ENCODE assay signal across 8 cellular contexts in genomic region chr9:105299190-105299854, GRCh38. TPM values are rescaled to one million over a fixed set of nuclear protein-coding genes. Genes with fewer than 3 reads are reported as not detected.
DNase-seq lines count a peak whose midpoint lies in the region; ATAC-seq and TF ChIP-seq lines count a peak whose summit lies in the region.

No MANE protein-coding gene starts in this region.

- H3K9me2 ChIP-seq in OCI-LY7 (ENCODE audit: insufficient read depth, low read length): no peaks in the 10 kb centered on the region

- CTCF ChIA-PET in Panc1 (lab: Charles Lee): no interaction called here
- CTCF ChIA-PET in OCI-LY7 (lab: Charles Lee; ENCODE audit: unreplicated experiment): no interaction called here

- peak; percentile 80; the same call in 1 of the 2 replicates for ATAC-seq in Panc1
- peak; percentile 73 for ATAC-seq in esophagus mucosa
- ATAC-seq in T-helper 17 cell: no peak

- H4K20me1 ChIP-seq in OCI-LY7 (ENCODE audit: insufficient read depth, low read length): 0 out of 2 replicates have a peak, but pooled peaks cover 5% of the 10 kb centered on the region

- peak; percentile 70 for DNase-seq in GM04504 (ENCODE audit: low read depth)
- peak; percentile 78 for DNase-seq in Panc1 (ENCODE audit: low read depth, low spot score)
- DNase-seq in pons (ENCODE audit: low spot score): peak; percentile 72
- no peak for DNase-seq in T-helper 17 cell
- no peak for DNase-seq in OCI-LY7 (ENCODE audit: low spot score)
- DNase-seq in effector memory CD4-positive, alpha-beta T cell: no peak
- no peak for DNase-seq in WERI-Rb-1

- no peak overlapping the region for H3K27ac Mint-ChIP-seq in T-helper 17 cell

- H3K27ac ChIP-seq in Panc1 (ENCODE audit: low read length): no peak overlapping the region
- H3K27ac ChIP-seq in OCI-LY7 (ENCODE audit: low read depth, low read length, poor library complexity, severe bottlenecking): no peak overlapping the region
- no peak overlapping the region for H3K27ac ChIP-seq in effector memory CD4-positive, alpha-beta T cell (ENCODE audit: insufficient read depth, low read length, poor library complexity, severe bottlenecking)
- H3K27ac ChIP-seq in WERI-Rb-1: no peak overlapping the region

- BruUV-seq in Panc1 (replicated peaks; lab: Mats Ljungman, UMichigan): no TSS peak
- no TSS peak for BruUV-seq in OCI-LY7 (replicated peaks; lab: Mats Ljungman, UMichigan)

- H3K4me1 Mint-ChIP-seq in T-helper 17 cell: peaks cover 12% of the 10 kb centered on the region

- TF ChIP-seq CTCF in Panc1 (IDR thresholded peaks at IDR 0.05): no peak
- TF ChIP-seq CTCF in OCI-LY7 (conservative IDR thresholded peaks at IDR 0.05; ENCODE audit: low read length): no peak
- TF ChIP-seq CTCF in WERI-Rb-1 (IDR thresholded peaks at IDR 0.05; ENCODE audit: low read depth, low read length): no peak

- POLR2A ChIA-PET in Panc1 (lab: Charles Lee): no interaction called here
- POLR2A ChIA-PET in OCI-LY7 (lab: Charles Lee): interaction anchor here (0.8 to 2.2 kb wide), 2 partner anchors 9 to 25 kb away, joined by 3 to 7 read pairs; no protein-coding TSS in a partner anchor

- H3K4me3 ChIP-seq in Panc1 (ENCODE audit: low read depth in 2 of 2, low read length in 2 of 2) (no peak overlapping the region), OCI-LY7 (ENCODE audit: low read depth, low read length, poor library complexity, severe bottlenecking) (no peak overlapping the region), WERI-Rb-1 (ENCODE audit: low read depth, low read length) (no peak overlapping the region)
- H3K4me3 ChIP-seq in effector memory CD4-positive, alpha-beta T cell (ENCODE audit: insufficient read depth, low read depth, low read length, poor library complexity, severe bottlenecking): no peak overlapping the region

- H2AFZ ChIP-seq in OCI-LY7 (ENCODE audit: low read length): no peak overlapping the region

- no peak overlapping the region for H3K4me3 Mint-ChIP-seq in T-helper 17 cell

- H3K36me3 ChIP-seq in Panc1 (ENCODE audit: control insufficient read depth, insufficient read depth, low read length) (no peaks in the 10 kb centered on the region), OCI-LY7 (ENCODE audit: insufficient read depth, low read length) (peaks cover 40% of the 10 kb centered on the region), WERI-Rb-1 (peaks cover 64% of the 10 kb centered on the region)
- H3K36me3 ChIP-seq in effector memory CD4-positive, alpha-beta T cell (ENCODE audit: control insufficient read depth, insufficient read depth, low read length): peaks cover 16% of the 10 kb centered on the region

- H3K4me2 ChIP-seq in OCI-LY7 (ENCODE audit: low read length): no peak overlapping the region

- peaks cover 15% of the 10 kb centered on the region for H3K36me3 Mint-ChIP-seq in T-helper 17 cell (ENCODE audit: low read depth)

- H3K4me1 ChIP-seq in Panc1 (ENCODE audit: control insufficient read depth, insufficient read depth, low read length) (no peaks in the 10 kb centered on the region), OCI-LY7 (ENCODE audit: insufficient read depth, low read length, poor library complexity, severe bottlenecking) (no peaks in the 10 kb centered on the region)
- no peaks in the 10 kb centered on the region for H3K4me1 ChIP-seq in effector memory CD4-positive, alpha-beta T cell (ENCODE audit: control insufficient read depth, insufficient read depth, low read length, poor library complexity, severe bottlenecking)

- no peaks in the 10 kb centered on the region for H3K9me3 ChIP-seq in Panc1 (ENCODE audit: control insufficient read depth, insufficient read depth, low read depth, low read length)
- H3K9me3 ChIP-seq in T-helper 17 cell (ENCODE audit: control insufficient read depth, low read length, poor library complexity, severe bottlenecking): no peaks in the 10 kb centered on the region
- no peaks in the 10 kb centered on the region for H3K9me3 ChIP-seq in OCI-LY7 (ENCODE audit: low read length)
- H3K9me3 ChIP-seq in effector memory CD4-positive, alpha-beta T cell (ENCODE audit: control insufficient read depth, low read length): no peaks in the 10 kb centered on the region
- H3K9me3 ChIP-seq in WERI-Rb-1 (ENCODE audit: severe bottlenecking): no peaks in the 10 kb centered on the region

- no peaks in the 10 kb centered on the region for H3K27me3 Mint-ChIP-seq in T-helper 17 cell

- H3K27me3 ChIP-seq in Panc1 (ENCODE audit: control insufficient read depth, insufficient read depth, low read length) (no peaks in the 10 kb centered on the region), WERI-Rb-1 (ENCODE audit: insufficient read depth, low read depth, severe bottlenecking) (no peaks in the 10 kb centered on the region)
- H3K27me3 ChIP-seq in effector memory CD4-positive, alpha-beta T cell (replicated peaks; ENCODE audit: control insufficient read depth, insufficient read depth, low read length, poor library complexity, severe bottlenecking): no peaks in the 10 kb centered on the region

- peaks cover 11% of the 10 kb centered on the region for H3K79me2 ChIP-seq in OCI-LY7 (ENCODE audit: insufficient read depth, low read depth, low read length)

- intact Hi-C loops in Panc1 (cut with micrococcal nuclease; ENCODE audit: unreplicated experiment): no loop called here
- intact Hi-C loops in OCI-LY7 (cut with micrococcal nuclease; ENCODE audit: unreplicated experiment): no loop called here

- in situ Hi-C loops in Panc1 (cut with HindIII; ENCODE audit: low pct_unique_long_range_greater_than_20kb, low sequenced_read_pairs): no loop called here

RNA-seq across cellular contexts. Expression of gene SLC44A1, which starts 54.9 kb away (rescaled TPM):
- total RNA-seq in Panc1 (2021; ENCODE audit: unreplicated experiment): 8.7 TPM
- 3.9 TPM for polyA plus RNA-seq in Panc1 (2012; ENCODE audit: insufficient read length)
- 49.5 TPM for total RNA-seq in esophagus mucosa
- 10 to 100 TPM; 11.8 to 14.9 TPM for total RNA-seq in T-helper 17 cell
- total RNA-seq in OCI-LY7 (2014; rRNA removed; shearing (Covaris generic)): 26.6 and 27.6 TPM in 2 replicates
- 71.6 and 81.3 TPM in 2 replicates for total RNA-seq in OCI-LY7 (2022)

Comparison
In these comparisons a context has a peak if more than half of its experiments do, and no peak if none do; other contexts are left out.
1. DNase-seq: peak in GM04504 (single experiment), Panc1 (single experiment) and pons (single experiment); none in T-helper 17 cell (0 of 3), OCI-LY7 (single experiment), effector memory CD4-positive, alpha-beta T cell (0 of 3) and WERI-Rb-1 (single experiment).